In the genomic region with DNA sequence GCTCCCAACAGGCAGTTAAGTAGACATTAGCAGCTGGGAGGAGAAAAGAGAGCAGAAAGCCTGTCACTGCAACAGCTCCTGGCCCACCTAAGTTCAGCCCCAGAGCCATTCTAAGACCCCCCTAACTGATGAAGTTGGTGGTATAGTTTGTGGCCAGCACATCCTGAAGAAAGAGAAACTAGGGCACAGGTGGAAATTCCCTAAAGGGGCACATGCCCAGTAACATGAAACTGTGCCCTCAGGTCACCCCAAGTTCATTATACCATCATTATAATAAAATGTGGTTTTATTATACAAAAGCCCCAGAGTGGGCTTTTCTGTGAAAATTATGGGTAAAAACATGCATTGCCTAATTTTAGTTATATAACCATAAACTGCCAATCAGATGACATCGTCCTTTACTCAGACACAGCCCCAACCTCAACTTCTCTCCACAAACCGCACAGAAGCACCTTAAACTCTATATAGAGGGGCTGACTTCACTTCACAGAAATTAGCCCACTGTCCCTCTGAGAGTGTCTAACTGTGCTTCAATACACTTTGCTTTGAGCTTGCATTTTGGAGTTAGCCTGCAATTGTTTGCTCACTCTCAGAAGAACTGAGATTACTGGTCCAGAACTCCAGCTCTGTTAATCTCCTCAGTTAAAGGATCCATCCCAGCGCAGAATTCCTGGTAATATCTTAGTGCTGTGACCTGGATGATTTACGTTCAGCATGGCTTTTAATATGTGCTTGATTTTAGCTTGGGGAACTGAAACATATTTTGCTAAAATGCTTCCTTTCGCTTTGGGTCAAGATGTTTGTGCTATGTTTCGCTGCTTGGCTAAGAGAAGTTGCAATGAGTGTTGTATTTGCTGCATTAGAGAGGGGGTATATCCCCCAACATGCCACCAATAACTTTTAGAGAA, we compare ENCODE assay signal across 1 cellular context.
TF ChIP-seq lines count a peak whose summit lies in the region.

No MANE protein-coding gene starts in this region.

TF ChIP-seq in SK-N-SH treated with all-trans-retinoic acid at 6 μM for 48 hours, 23 proteins besides CTCF, POLR2A, EP300 and RAD21 (continued from another document):
- TF ChIP-seq PATZ1 (CRISPR knock-in tag; IDR thresholded peaks at IDR 0.05; ENCODE audit: borderline replicate concordance) (no peak), TOX (CRISPR knock-in tag; IDR thresholded peaks at IDR 0.05; ENCODE audit: borderline replicate concordance) (no peak)
